In genomic region chr1:54810144-54810942, GRCh38 we compare ENCODE assay signal across 8 cellular contexts.
A peak's percentile ranks its signal among the peaks of the same experiment; 100 is the strongest.
DNase-seq lines count a peak whose midpoint lies in the region; ATAC-seq lines count a peak whose summit lies in the region.

No MANE protein-coding gene starts in this region.

- intact Hi-C loops in posterior cingulate gyrus (cut with DNase I), result loop anchor here (2.0 to 10.0 kb wide), 2 partner anchors 138 to 736 kb away; no protein-coding TSS in a partner anchor

- peak; percentile 43 for DNase-seq in CMK (ENCODE audit: low read depth)
- peak; percentile 55 to 58 for DNase-seq in Kasumi-1 (lab: John Stamatoyannopoulos, UW)
- peak; percentile 33 to 51 for DNase-seq in SHP77 (lab: John Stamatoyannopoulos, UW)
- peak; percentile 86 for DNase-seq in activated effector memory CD4-positive, alpha-beta T cell treated with anti-CD3 and anti-CD28 coated beads, Interleukin-2, amount 50 U/mL, for 16 hours
- DNase-seq in germinal center (ENCODE audit: low spot score), result peak; percentile 68
- DNase-seq in posterior cingulate gyrus, result peak; percentile 40 to 95 (median 72)
- no peak for DNase-seq in middle frontal gyrus (ENCODE audit: extremely low spot score, low spot score)

- peak; percentile 69 for ATAC-seq in GM21360 (IDR thresholded peaks at IDR 0.05; ENCODE audit: unreplicated experiment)
